37 cellular contexts compared by ENCODE assay signal in the genomic region with DNA sequence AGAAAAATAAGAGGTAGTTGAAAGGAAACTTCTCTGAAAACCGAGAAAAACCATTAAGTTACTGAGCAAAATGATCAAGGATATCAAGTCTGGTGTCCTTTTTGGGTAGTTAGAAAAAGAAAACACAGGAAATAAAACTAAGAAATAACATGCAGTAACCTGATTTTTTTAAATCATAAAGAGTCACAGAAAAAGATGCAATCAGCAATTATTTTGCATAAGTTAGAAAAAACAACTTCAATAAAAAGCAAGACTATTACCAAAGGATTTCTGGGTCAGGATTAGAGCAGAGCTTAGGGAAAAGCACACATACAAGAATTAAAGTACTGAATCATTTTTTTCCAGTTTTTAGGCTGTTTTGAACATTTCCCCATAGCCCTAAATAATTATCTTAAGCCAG.
"Had no signal": no experiment of that assay in that cellular context is flagged by ENCODE, and none has a peak within 500 bp of the region (broad histone marks: within the 10 kb centered on the region; RNA-seq: fewer than 3 reads in every experiment).

No MANE protein-coding gene starts in this region.

- H3K4me3 Mint-ChIP-seq: activated B cell treated with CpG ODN at 0.5 μM for 24 hours; activated CD4-positive, alpha-beta memory T cell treated with anti-CD3 and anti-CD28 coated beads for 36 hours; activated CD4-positive, alpha-beta T cell treated with anti-CD3 and anti-CD28 coated beads, Interleukin-2, amount 10 ng/mL, durations not matched to agents 24 days and 14 days; activated CD8-positive, alpha-beta T cell treated with anti-CD3 and anti-CD28 coated beads for 36 hours; activated naive CD4-positive, alpha-beta T cell treated with anti-CD3 and anti-CD28 coated beads for 36 hours; activated naive CD8-positive, alpha-beta T cell treated with anti-CD3 and anti-CD28 coated beads for 36 hours; activated T-cell treated with anti-CD3 and anti-CD28 coated beads, Interleukin-2, amount 50 U/mL, for 4 hours; activated T-cell treated with anti-CD3 and anti-CD28 coated beads, Interleukin-2, amount 50 U/mL, for 72 hours; activated T-helper 1 cell treated with anti-CD3 and anti-CD28 coated beads, Interleukin-12 subunit alpha, Interleukin-12 subunit beta, Interleukin-2, Interleukin-4 antibody, amounts not matched to agents 30 ng/mL and 10 ng/mL and 1 ng/mL, durations not matched to agents 14 hours and 24 hours and 36 hours; activated T-helper 17 cell treated with anti-CD3 and anti-CD28 coated beads, Interleukin-2, amount 50 U/mL, for 72 hours; T-helper 1 cell treated with Interleukin-12 subunit alpha and Interleukin-12 subunit beta and Interleukin-4 antibody, amounts not matched to agents 30 μg/mL and 1 μg/mL, for 36 hours; T-helper 2 cell treated with Interferon-gamma antibody and Interleukin-4, amounts not matched to agents 5 μg/mL and 100 μg/mL, for 36 hours had no signal

- H3K36me3 Mint-ChIP-seq: activated CD4-positive, alpha-beta memory T cell treated with anti-CD3 and anti-CD28 coated beads for 36 hours; activated naive CD4-positive, alpha-beta T cell treated with anti-CD3 and anti-CD28 coated beads, Interleukin-2, amount 50 U/mL, for 72 hours; activated naive CD8-positive, alpha-beta T cell treated with anti-CD3 and anti-CD28 coated beads for 36 hours had no signal

- H3K27me3 ChIP-seq: adrenal gland, body of pancreas, brain microvascular endothelial cell, breast epithelium had no signal

- H3K27ac ChIP-seq: adrenal gland, body of pancreas, brain microvascular endothelial cell, breast epithelium, VCaP had no signal

- H3K27ac Mint-ChIP-seq: activated B cell treated with CpG ODN at 0.5 μM for 24 hours; activated CD4-positive, alpha-beta memory T cell treated with anti-CD3 and anti-CD28 coated beads for 36 hours; activated CD4-positive, alpha-beta T cell treated with anti-CD3 and anti-CD28 coated beads, Interleukin-2, amount 10 ng/mL, durations not matched to agents 24 days and 14 days; activated CD8-positive, alpha-beta T cell treated with anti-CD3 and anti-CD28 coated beads for 36 hours; activated naive CD4-positive, alpha-beta T cell treated with anti-CD3 and anti-CD28 coated beads for 36 hours; activated naive CD4-positive, alpha-beta T cell treated with anti-CD3 and anti-CD28 coated beads, Interleukin-2, amount 50 U/mL, for 72 hours; activated naive CD8-positive, alpha-beta T cell treated with anti-CD3 and anti-CD28 coated beads for 36 hours; activated T-cell treated with anti-CD3 and anti-CD28 coated beads, Interleukin-2, amount 50 U/mL, for 72 hours; activated T-helper 1 cell treated with anti-CD3 and anti-CD28 coated beads, Interleukin-12 subunit alpha, Interleukin-12 subunit beta, Interleukin-2, Interleukin-4 antibody, amounts not matched to agents 30 ng/mL and 10 ng/mL and 1 ng/mL, durations not matched to agents 14 hours and 24 hours and 36 hours; activated T-helper 17 cell treated with anti-CD3 and anti-CD28 coated beads, Interleukin-2, amount 50 U/mL, for 72 hours; T-helper 1 cell treated with Interleukin-12 subunit alpha and Interleukin-12 subunit beta and Interleukin-4 antibody, amounts not matched to agents 30 μg/mL and 1 μg/mL, for 36 hours; T-helper 2 cell treated with Interferon-gamma antibody and Interleukin-4, amounts not matched to agents 5 μg/mL and 100 μg/mL, for 36 hours had no signal

- H3K9me3 ChIP-seq: adrenal gland, body of pancreas, breast epithelium had no signal

- DNase-seq: activated B cell treated with CpG ODN at 0.5 μM for 24 hours; activated CD4-positive, alpha-beta memory T cell treated with anti-CD3 and anti-CD28 coated beads for 36 hours; activated CD4-positive, alpha-beta T cell treated with anti-CD3 and anti-CD28 coated beads for 4 hours; activated CD4-positive, alpha-beta T cell treated with anti-CD3 and anti-CD28 coated beads, Interleukin-2, amount 10 ng/mL, durations not matched to agents 24 days and 14 days; activated CD4-positive, alpha-beta T cell treated with anti-CD3 and anti-CD28 coated beads, Interleukin-2, amount 50 U/mL, for 1 hour; activated CD4-positive, alpha-beta T cell treated with anti-CD3 and anti-CD28 coated beads, Interleukin-2, amount 50 U/mL, for 4 hours; activated CD4-positive, CD25-positive, alpha-beta regulatory T cell treated with anti-CD3 and anti-CD28 coated beads, Interleukin-2, amount 50 U/mL, for 72 hours; activated CD8-positive, alpha-beta memory T cell treated with anti-CD3 and anti-CD28 coated beads, Interleukin-2, amount 50 U/mL, for 4 hours; activated CD8-positive, alpha-beta T cell treated with anti-CD3 and anti-CD28 coated beads for 36 hours; activated effector memory CD4-positive, alpha-beta T cell treated with anti-CD3 and anti-CD28 coated beads, Interleukin-2, amount 50 U/mL, for 16 hours; activated gamma-delta T cell treated with Interleukin-2 at 50 U/mL for 16 hours; activated naive CD4-positive, alpha-beta T cell; activated naive CD4-positive, alpha-beta T cell treated with anti-CD3 and anti-CD28 coated beads for 36 hours; activated naive CD4-positive, alpha-beta T cell treated with anti-CD3 and anti-CD28 coated beads, Interleukin-2, amount 50 U/mL, for 16 hours; activated naive CD8-positive, alpha-beta T cell treated with anti-CD3 and anti-CD28 coated beads for 36 hours; activated T-cell treated with anti-CD3 and anti-CD28 coated beads for 4 hours; activated T-cell treated with anti-CD3 and anti-CD28 coated beads, Interleukin-2, amount 50 U/mL, for 1 hour; activated T-cell treated with anti-CD3 and anti-CD28 coated beads, Interleukin-2, amount 50 U/mL, for 4 hours; activated T-cell treated with anti-CD3 and anti-CD28 coated beads, Interleukin-2, amount 50 U/mL, for 72 hours; adrenal gland; amniotic stem cell; aorta; body of pancreas; brain microvascular endothelial cell; central memory CD4-positive, alpha-beta T cell; T-helper 1 cell; T-helper 2 cell; T-helper 9 cell had no signal

- H3K4me3 ChIP-seq: adrenal gland, body of pancreas had no signal

- FAIRE-seq: astrocyte, TTC549 had no signal

- ATAC-seq: activated CD8-positive, alpha-beta T cell treated with anti-CD3 and anti-CD28 coated beads for 36 hours; activated naive CD4-positive, alpha-beta T cell treated with anti-CD3 and anti-CD28 coated beads, Interleukin-2, amount 50 U/mL, for 72 hours; activated T-cell treated with anti-CD3 and anti-CD28 coated beads, Interleukin-2, amount 50 U/mL, for 4 hours; activated T-cell treated with anti-CD3 and anti-CD28 coated beads, Interleukin-2, amount 50 U/mL, for 72 hours; activated T-helper 17 cell treated with anti-CD3 and anti-CD28 coated beads, Interleukin-2, amount 50 U/mL, for 72 hours; body of pancreas had no signal

- H3K4me1 Mint-ChIP-seq: activated B cell treated with CpG ODN at 0.5 μM for 24 hours; activated CD4-positive, alpha-beta T cell treated with anti-CD3 and anti-CD28 coated beads, Interleukin-2, amount 10 ng/mL, durations not matched to agents 24 days and 14 days; activated naive CD8-positive, alpha-beta T cell treated with anti-CD3 and anti-CD28 coated beads for 36 hours; activated T-helper 17 cell treated with anti-CD3 and anti-CD28 coated beads, Interleukin-2, amount 50 U/mL, for 72 hours had no signal

- H3K36me3 ChIP-seq: adrenal gland, brain microvascular endothelial cell, breast epithelium had no signal

- H3K9me3 Mint-ChIP-seq: activated B cell treated with CpG ODN at 0.5 μM for 24 hours; activated CD4-positive, alpha-beta memory T cell treated with anti-CD3 and anti-CD28 coated beads for 36 hours; activated CD4-positive, alpha-beta T cell treated with anti-CD3 and anti-CD28 coated beads, Interleukin-2, amount 10 ng/mL, durations not matched to agents 24 days and 14 days; activated CD8-positive, alpha-beta T cell treated with anti-CD3 and anti-CD28 coated beads for 36 hours; activated naive CD4-positive, alpha-beta T cell treated with anti-CD3 and anti-CD28 coated beads for 36 hours; activated naive CD4-positive, alpha-beta T cell treated with anti-CD3 and anti-CD28 coated beads, Interleukin-2, amount 50 U/mL, for 72 hours; activated naive CD8-positive, alpha-beta T cell treated with anti-CD3 and anti-CD28 coated beads for 36 hours; activated T-cell treated with anti-CD3 and anti-CD28 coated beads, Interleukin-2, amount 50 U/mL, for 4 hours; activated T-cell treated with anti-CD3 and anti-CD28 coated beads, Interleukin-2, amount 50 U/mL, for 72 hours; activated T-helper 1 cell treated with anti-CD3 and anti-CD28 coated beads, Interleukin-12 subunit alpha, Interleukin-12 subunit beta, Interleukin-2, Interleukin-4 antibody, amounts not matched to agents 30 ng/mL and 10 ng/mL and 1 ng/mL, durations not matched to agents 14 hours and 24 hours and 36 hours; activated T-helper 17 cell treated with anti-CD3 and anti-CD28 coated beads, Interleukin-2, amount 50 U/mL, for 72 hours; T-helper 1 cell treated with Interleukin-12 subunit alpha and Interleukin-12 subunit beta and Interleukin-4 antibody, amounts not matched to agents 30 μg/mL and 1 μg/mL, for 36 hours; T-helper 2 cell treated with Interferon-gamma antibody and Interleukin-4, amounts not matched to agents 5 μg/mL and 100 μg/mL, for 36 hours had no signal

- H3K4me1 ChIP-seq: adrenal gland, body of pancreas, breast epithelium had no signal
